1 cellular context compared by ENCODE assay signal in the genomic region with DNA sequence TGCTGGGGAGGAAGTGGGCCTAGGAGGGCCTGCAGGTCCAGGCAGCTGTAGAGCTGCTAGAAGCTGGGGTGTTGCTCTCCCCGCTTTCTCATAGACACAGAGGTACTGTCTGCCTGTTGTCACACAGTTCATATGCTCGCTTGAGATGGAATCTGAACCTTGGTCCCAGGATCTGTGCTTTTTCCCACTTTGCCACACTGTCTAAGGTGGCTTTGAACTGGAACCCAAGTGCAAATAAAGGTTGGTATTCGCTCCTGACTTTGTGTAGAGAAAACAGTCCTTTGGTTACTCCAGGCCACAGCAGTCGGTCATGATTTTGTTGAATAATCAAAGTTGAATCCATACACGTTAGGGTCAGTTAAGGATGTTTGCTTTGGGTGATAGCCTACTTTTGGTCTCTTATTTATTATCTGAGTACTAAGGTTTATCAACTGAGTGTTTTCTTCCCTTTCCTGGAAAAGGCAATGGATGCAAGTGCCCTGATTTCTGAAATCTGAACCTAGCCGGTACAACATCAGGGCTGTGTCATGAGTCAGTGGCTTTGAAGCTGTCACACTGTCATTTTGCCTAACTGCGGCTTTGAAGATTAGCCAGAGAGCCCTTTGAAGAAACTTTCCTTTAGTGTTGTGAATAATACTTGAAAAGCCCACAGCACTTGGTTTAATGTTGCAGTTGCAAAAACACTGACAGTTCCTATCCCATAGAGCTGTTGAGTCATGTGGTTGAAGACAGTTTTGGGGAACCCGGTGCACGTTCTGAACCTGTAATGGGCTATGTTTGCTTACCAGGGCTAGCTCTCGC.
TF ChIP-seq lines count a peak whose summit lies in the region.

No MANE protein-coding gene starts in this region.

TF ChIP-seq in SK-N-SH, 30 proteins besides CTCF, POLR2A, EP300 and RAD21:
- TF ChIP-seq, protein P1, sequence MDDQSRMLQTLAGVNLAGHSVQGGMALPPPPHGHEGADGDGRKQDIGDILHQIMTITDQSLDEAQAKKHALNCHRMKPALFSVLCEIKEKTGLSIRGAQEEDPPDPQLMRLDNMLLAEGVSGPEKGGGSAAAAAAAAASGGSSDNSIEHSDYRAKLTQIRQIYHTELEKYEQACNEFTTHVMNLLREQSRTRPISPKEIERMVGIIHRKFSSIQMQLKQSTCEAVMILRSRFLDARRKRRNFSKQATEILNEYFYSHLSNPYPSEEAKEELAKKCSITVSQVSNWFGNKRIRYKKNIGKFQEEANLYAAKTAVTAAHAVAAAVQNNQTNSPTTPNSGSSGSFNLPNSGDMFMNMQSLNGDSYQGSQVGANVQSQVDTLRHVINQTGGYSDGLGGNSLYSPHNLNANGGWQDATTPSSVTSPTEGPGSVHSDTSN (IDR thresholded peaks at IDR 0.05): no peak
- TF ChIP-seq RXRA (IDR thresholded peaks at IDR 0.05; ENCODE audit: borderline replicate concordance, low read depth) (no peak), SMC3 (IDR thresholded peaks at IDR 0.05; ENCODE audit: low read depth, low read length) (no peak), YY1 (IDR thresholded peaks at IDR 0.05; ENCODE audit: low read depth) (no peak)
- TF ChIP-seq, protein P2, sequence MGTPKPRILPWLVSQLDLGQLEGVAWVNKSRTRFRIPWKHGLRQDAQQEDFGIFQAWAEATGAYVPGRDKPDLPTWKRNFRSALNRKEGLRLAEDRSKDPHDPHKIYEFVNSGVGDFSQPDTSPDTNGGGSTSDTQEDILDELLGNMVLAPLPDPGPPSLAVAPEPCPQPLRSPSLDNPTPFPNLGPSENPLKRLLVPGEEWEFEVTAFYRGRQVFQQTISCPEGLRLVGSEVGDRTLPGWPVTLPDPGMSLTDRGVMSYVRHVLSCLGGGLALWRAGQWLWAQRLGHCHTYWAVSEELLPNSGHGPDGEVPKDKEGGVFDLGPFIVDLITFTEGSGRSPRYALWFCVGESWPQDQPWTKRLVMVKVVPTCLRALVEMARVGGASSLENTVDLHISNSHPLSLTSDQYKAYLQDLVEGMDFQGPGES (IDR thresholded peaks at IDR 0.05; ENCODE audit: low read depth, low read length): no peak
